1 cellular context compared by ENCODE assay signal in genomic region chr19:10095948-10096614, GRCh38.
A peak's percentile ranks its signal among the peaks of the same experiment; 100 is the strongest.
TF ChIP-seq lines count a peak whose summit lies in the region.

No MANE protein-coding gene starts in this region.

TF ChIP-seq in HEK293, 187 proteins besides CTCF, POLR2A, EP300 and RAD21 (continued from another document):
- TF ChIP-seq, protein P1, sequence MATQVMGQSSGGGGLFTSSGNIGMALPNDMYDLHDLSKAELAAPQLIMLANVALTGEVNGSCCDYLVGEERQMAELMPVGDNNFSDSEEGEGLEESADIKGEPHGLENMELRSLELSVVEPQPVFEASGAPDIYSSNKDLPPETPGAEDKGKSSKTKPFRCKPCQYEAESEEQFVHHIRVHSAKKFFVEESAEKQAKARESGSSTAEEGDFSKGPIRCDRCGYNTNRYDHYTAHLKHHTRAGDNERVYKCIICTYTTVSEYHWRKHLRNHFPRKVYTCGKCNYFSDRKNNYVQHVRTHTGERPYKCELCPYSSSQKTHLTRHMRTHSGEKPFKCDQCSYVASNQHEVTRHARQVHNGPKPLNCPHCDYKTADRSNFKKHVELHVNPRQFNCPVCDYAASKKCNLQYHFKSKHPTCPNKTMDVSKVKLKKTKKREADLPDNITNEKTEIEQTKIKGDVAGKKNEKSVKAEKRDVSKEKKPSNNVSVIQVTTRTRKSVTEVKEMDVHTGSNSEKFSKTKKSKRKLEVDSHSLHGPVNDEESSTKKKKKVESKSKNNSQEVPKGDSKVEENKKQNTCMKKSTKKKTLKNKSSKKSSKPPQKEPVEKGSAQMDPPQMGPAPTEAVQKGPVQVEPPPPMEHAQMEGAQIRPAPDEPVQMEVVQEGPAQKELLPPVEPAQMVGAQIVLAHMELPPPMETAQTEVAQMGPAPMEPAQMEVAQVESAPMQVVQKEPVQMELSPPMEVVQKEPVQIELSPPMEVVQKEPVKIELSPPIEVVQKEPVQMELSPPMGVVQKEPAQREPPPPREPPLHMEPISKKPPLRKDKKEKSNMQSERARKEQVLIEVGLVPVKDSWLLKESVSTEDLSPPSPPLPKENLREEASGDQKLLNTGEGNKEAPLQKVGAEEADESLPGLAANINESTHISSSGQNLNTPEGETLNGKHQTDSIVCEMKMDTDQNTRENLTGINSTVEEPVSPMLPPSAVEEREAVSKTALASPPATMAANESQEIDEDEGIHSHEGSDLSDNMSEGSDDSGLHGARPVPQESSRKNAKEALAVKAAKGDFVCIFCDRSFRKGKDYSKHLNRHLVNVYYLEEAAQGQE (tag by site-specific recombination; IDR thresholded peaks at IDR 0.05) = 0 out of 2 replicates have a peak, but pooled peaks have one; percentile 45
- TF ChIP-seq, protein P2, sequence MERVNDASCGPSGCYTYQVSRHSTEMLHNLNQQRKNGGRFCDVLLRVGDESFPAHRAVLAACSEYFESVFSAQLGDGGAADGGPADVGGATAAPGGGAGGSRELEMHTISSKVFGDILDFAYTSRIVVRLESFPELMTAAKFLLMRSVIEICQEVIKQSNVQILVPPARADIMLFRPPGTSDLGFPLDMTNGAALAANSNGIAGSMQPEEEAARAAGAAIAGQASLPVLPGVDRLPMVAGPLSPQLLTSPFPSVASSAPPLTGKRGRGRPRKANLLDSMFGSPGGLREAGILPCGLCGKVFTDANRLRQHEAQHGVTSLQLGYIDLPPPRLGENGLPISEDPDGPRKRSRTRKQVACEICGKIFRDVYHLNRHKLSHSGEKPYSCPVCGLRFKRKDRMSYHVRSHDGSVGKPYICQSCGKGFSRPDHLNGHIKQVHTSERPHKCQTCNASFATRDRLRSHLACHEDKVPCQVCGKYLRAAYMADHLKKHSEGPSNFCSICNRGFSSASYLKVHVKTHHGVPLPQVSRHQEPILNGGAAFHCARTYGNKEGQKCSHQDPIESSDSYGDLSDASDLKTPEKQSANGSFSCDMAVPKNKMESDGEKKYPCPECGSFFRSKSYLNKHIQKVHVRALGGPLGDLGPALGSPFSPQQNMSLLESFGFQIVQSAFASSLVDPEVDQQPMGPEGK (tag by site-specific recombination; IDR thresholded peaks at IDR 0.05) = no peak
- TF ChIP-seq SCRT1 (tag by site-specific recombination; IDR thresholded peaks at IDR 0.05; ENCODE audit: borderline replicate concordance) (no peak), ZNF623 (tag by site-specific recombination; IDR thresholded peaks at IDR 0.05) (no peak), REPIN1 (tag by site-specific recombination; IDR thresholded peaks at IDR 0.05; ENCODE audit: low read depth) (no peak), ZBTB26 (tag by site-specific recombination; optimal IDR thresholded peaks at IDR 0.05) (peak; percentile 78), ZNF248 (tag by site-specific recombination; IDR thresholded peaks at IDR 0.05) (no peak), AEBP2 (tag by site-specific recombination; IDR thresholded peaks at IDR 0.05; ENCODE audit: borderline replicate concordance) (no peak), MEIS1 (CRISPR knock-in tag; IDR thresholded peaks at IDR 0.05; ENCODE audit: borderline replicate concordance) (no peak), ZBTB7A (tag by site-specific recombination; IDR thresholded peaks at IDR 0.05; ENCODE audit: low read depth) (no peak), ZNF239 (tag by site-specific recombination; IDR thresholded peaks at IDR 0.05) (no peak), ZEB2 (tag by site-specific recombination; IDR thresholded peaks at IDR 0.05) (peak; percentile 66; the same call in 1 of the 2 replicates), ZNF416 (tag by site-specific recombination; IDR thresholded peaks at IDR 0.05) (no peak), ZNF155 (tag by site-specific recombination; IDR thresholded peaks at IDR 0.05) (no peak), SP2 (tag by site-specific recombination; IDR thresholded peaks at IDR 0.05) (peak; percentile 28), ZNF473 (tag by site-specific recombination; IDR thresholded peaks at IDR 0.05) (no peak), HIC1 (tag by site-specific recombination; IDR thresholded peaks at IDR 0.05) (peak; percentile 47; the same call in 1 of the 2 replicates), KLF10 (tag by site-specific recombination; IDR thresholded peaks at IDR 0.05) (no peak), BCL11A (tag by site-specific recombination; IDR thresholded peaks at IDR 0.05; ENCODE audit: low read depth) (no peak), ZNF514 (tag by site-specific recombination; IDR thresholded peaks at IDR 0.05) (no peak), ZNF202 (tag by site-specific recombination; IDR thresholded peaks at IDR 0.05; ENCODE audit: borderline replicate concordance) (no peak), ZNF677 (tag by site-specific recombination; IDR thresholded peaks at IDR 0.05) (no peak), ZBTB11 (tag by site-specific recombination; conservative IDR thresholded peaks at IDR 0.05; ENCODE audit: low read depth) (no peak), ZNF660 (tag by site-specific recombination; IDR thresholded peaks at IDR 0.05) (0 out of 2 replicates have a peak, but pooled peaks have one; percentile 34), ZBTB48 (tag by site-specific recombination; IDR thresholded peaks at IDR 0.05) (no peak), ZNF157 (tag by site-specific recombination; IDR thresholded peaks at IDR 0.05) (no peak), ZNF169 (tag by site-specific recombination; IDR thresholded peaks at IDR 0.05) (no peak), ZNF362 (tag by site-specific recombination; IDR thresholded peaks at IDR 0.05) (no peak), ZSCAN5A (tag by site-specific recombination; IDR thresholded peaks at IDR 0.05) (0 out of 2 replicates have a peak, but pooled peaks have one; percentile 46), ZNF777 (tag by site-specific recombination; IDR thresholded peaks at IDR 0.05; ENCODE audit: borderline replicate concordance) (no peak)
- TF ChIP-seq, protein P3, sequence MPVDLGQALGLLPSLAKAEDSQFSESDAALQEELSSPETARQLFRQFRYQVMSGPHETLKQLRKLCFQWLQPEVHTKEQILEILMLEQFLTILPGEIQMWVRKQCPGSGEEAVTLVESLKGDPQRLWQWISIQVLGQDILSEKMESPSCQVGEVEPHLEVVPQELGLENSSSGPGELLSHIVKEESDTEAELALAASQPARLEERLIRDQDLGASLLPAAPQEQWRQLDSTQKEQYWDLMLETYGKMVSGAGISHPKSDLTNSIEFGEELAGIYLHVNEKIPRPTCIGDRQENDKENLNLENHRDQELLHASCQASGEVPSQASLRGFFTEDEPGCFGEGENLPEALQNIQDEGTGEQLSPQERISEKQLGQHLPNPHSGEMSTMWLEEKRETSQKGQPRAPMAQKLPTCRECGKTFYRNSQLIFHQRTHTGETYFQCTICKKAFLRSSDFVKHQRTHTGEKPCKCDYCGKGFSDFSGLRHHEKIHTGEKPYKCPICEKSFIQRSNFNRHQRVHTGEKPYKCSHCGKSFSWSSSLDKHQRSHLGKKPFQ (tag by site-specific recombination; IDR thresholded peaks at IDR 0.05) = no peak
- TF ChIP-seq, protein P4, sequence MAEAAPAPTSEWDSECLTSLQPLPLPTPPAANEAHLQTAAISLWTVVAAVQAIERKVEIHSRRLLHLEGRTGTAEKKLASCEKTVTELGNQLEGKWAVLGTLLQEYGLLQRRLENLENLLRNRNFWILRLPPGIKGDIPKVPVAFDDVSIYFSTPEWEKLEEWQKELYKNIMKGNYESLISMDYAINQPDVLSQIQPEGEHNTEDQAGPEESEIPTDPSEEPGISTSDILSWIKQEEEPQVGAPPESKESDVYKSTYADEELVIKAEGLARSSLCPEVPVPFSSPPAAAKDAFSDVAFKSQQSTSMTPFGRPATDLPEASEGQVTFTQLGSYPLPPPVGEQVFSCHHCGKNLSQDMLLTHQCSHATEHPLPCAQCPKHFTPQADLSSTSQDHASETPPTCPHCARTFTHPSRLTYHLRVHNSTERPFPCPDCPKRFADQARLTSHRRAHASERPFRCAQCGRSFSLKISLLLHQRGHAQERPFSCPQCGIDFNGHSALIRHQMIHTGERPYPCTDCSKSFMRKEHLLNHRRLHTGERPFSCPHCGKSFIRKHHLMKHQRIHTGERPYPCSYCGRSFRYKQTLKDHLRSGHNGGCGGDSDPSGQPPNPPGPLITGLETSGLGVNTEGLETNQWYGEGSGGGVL (tag by site-specific recombination; IDR thresholded peaks at IDR 0.05) = no peak
- TF ChIP-seq, protein P5, sequence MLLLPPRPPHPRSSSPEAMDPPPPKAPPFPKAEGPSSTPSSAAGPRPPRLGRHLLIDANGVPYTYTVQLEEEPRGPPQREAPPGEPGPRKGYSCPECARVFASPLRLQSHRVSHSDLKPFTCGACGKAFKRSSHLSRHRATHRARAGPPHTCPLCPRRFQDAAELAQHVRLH (tag by site-specific recombination; IDR thresholded peaks at IDR 0.05) = no peak
